8 cellular contexts compared by ENCODE assay signal in genomic region chr10:126041804-126042231, GRCh38.
DNase-seq lines count a peak whose midpoint lies in the region; ATAC-seq and TF ChIP-seq lines count a peak whose summit lies in the region.

No MANE protein-coding gene starts in this region.

- intact Hi-C loops in activated naive CD4-positive, alpha-beta T cell treated with anti-CD3 and anti-CD28 coated beads for 36 hours (cut with micrococcal nuclease), result loop anchor here (1.0 kb wide), 1 partner anchor 323 kb away; the partner anchor contains the start of gene EDRF1
- intact Hi-C loops in left cardiac atrium (cut with DNase I) (no loop called here), upper lobe of right lung (cut with DNase I) (no loop called here)

- no peaks in the 10 kb centered on the region for H3K4me1 ChIP-seq in rectal smooth muscle tissue (ENCODE audit: control insufficient read depth, insufficient read depth, low read length)
- peaks cover 19% of the 10 kb centered on the region for H3K4me1 ChIP-seq in upper lobe of right lung

- peak; percentile 66 for DNase-seq in NCI-H748 (lab: John Stamatoyannopoulos, UW; ENCODE audit: unreplicated experiment)
- no peak for DNase-seq in NCI-H748 treated with DMSO at 0.1 percent for 48 hours (lab: John Stamatoyannopoulos, UW)
- DNase-seq in RKO (ENCODE audit: low spot score), result peak; percentile 18
- peak; percentile 84 for DNase-seq in activated naive CD4-positive, alpha-beta T cell treated with anti-CD3 and anti-CD28 coated beads for 36 hours
- peak; percentile 89 for DNase-seq in left cardiac atrium
- DNase-seq in upper lobe of right lung, result peak; percentile 88

- H3K27me3 ChIP-seq in rectal smooth muscle tissue (ENCODE audit: control insufficient read depth, insufficient read depth, low read length) (no peaks in the 10 kb centered on the region), upper lobe of right lung (no peaks in the 10 kb centered on the region)

- no peaks in the 10 kb centered on the region for H3K36me3 Mint-ChIP-seq in activated naive CD4-positive, alpha-beta T cell treated with anti-CD3 and anti-CD28 coated beads for 36 hours (ENCODE audit: low read depth)

- H3K27ac Mint-ChIP-seq in activated naive CD4-positive, alpha-beta T cell treated with anti-CD3 and anti-CD28 coated beads for 36 hours, result no peak overlapping the region

- H3K4me3 Mint-ChIP-seq in activated naive CD4-positive, alpha-beta T cell treated with anti-CD3 and anti-CD28 coated beads for 36 hours, result no peak overlapping the region

- H3K9me3 Mint-ChIP-seq in activated naive CD4-positive, alpha-beta T cell treated with anti-CD3 and anti-CD28 coated beads for 36 hours, result no peaks in the 10 kb centered on the region

- no peak for TF ChIP-seq CTCF in upper lobe of right lung (IDR thresholded peaks at IDR 0.05)

- no peak overlapping the region for H3K9ac ChIP-seq in rectal smooth muscle tissue (ENCODE audit: low read length)

- peaks cover 2% of the 10 kb centered on the region for H3K27me3 Mint-ChIP-seq in activated naive CD4-positive, alpha-beta T cell treated with anti-CD3 and anti-CD28 coated beads for 36 hours (ENCODE audit: low read depth)

- H3K9me3 ChIP-seq in upper lobe of right lung, result no peaks in the 10 kb centered on the region

- H3K36me3 ChIP-seq in rectal smooth muscle tissue (ENCODE audit: control insufficient read depth, insufficient read depth, low read length) (no peaks in the 10 kb centered on the region), upper lobe of right lung (no peaks in the 10 kb centered on the region)

- peaks cover 10% of the 10 kb centered on the region for H3K4me1 Mint-ChIP-seq in activated naive CD4-positive, alpha-beta T cell treated with anti-CD3 and anti-CD28 coated beads for 36 hours (ENCODE audit: low read depth)

- CTCF ChIA-PET in activated naive CD4-positive, alpha-beta T cell treated with anti-CD3 and anti-CD28 coated beads for 36 hours (lab: Charles Lee), result no interaction called here

- peak overlapping the region; percentile 16 for H3K4me3 ChIP-seq in rectal smooth muscle tissue (ENCODE audit: low read length)
- H3K4me3 ChIP-seq in upper lobe of right lung, result no peak overlapping the region

- ATAC-seq in HG02938 (IDR thresholded peaks at IDR 0.05; ENCODE audit: unreplicated experiment) (peak; percentile 98), left cardiac atrium (peak; percentile 96 to 98), upper lobe of right lung (peak; percentile 97)

- peak overlapping the region; percentile 14 for H3K27ac ChIP-seq in rectal smooth muscle tissue (ENCODE audit: low read depth, low read length)
- peak overlapping the region; percentile 84 for H3K27ac ChIP-seq in upper lobe of right lung
